In the genomic region with DNA sequence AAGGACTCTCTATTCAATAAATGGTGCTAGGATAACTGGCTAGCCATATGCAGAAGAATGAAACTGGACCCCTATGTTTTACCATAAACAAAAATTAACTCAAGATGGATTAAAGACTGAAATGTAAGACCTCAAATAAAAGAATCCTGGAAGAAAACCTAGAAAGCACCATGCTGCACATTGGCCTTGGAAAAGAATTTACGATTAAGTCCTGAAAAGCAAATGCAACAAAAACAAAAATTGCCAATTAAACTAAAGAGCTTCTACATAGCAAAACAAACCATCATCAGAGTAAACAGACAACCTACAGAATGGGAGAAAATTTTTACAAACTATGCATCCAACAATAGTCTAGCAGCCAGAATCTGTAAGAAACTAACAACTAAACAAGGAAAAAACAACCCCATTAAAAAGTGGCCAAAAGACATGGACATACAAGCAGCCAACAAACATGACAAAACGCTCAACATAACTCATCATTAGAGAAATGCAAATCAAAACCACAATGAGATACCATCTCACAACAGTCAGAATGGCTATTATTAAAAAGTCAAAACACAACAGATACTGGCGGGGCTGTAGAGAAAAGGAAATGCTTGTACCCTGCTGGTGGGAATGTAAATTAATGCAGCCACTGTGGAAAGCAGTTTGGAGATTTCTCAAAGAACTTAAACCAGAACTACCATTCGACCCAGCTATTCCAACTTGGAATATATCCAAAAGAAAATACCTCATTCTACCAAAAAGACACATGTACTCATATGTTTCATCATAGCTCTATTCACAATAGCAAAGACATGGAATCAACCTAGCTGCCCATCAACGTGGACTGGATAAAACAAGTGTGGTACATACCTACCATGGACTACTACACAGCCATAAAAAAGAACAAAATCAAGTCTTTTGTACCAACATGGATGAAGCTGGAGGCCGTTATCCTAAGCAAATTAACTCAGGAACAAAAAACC, we compare ENCODE assay signal across 16 cellular contexts. TPM values are rescaled to one million over a fixed set of nuclear protein-coding genes. Genes with fewer than 3 reads are reported as not detected.
A peak's percentile ranks its signal among the peaks of the same experiment; 100 is the strongest.
DNase-seq lines count a peak whose midpoint lies in the region; ATAC-seq and TF ChIP-seq lines count a peak whose summit lies in the region.
"Had no signal": no experiment of that assay in that cellular context is flagged by ENCODE, and none has a peak within 500 bp of the region (broad histone marks: within the 10 kb centered on the region; RNA-seq: fewer than 3 reads in every experiment).

No MANE protein-coding gene starts in this region.

- WGBS in spleen, 5 donors: 73 to 85% (median 77%) methylated on average over 6 of the region's 6 CpGs

- no peak overlapping the region for H3K27ac Mint-ChIP-seq in glutamatergic neuron (ENCODE audit: unreplicated experiment)
- H3K27ac Mint-ChIP-seq: activated CD8-positive, alpha-beta T cell treated with anti-CD3 and anti-CD28 coated beads, Interleukin-2, amount 10 ng/mL, durations not matched to agents 7 days and 5 days; progenitor cell of endocrine pancreas had no signal

- no peak for TF ChIP-seq POLR2A in spleen (IDR thresholded peaks at IDR 0.05)

- H2AFZ ChIP-seq in MM.1S (ENCODE audit: low read length): no peak overlapping the region

- H3F3A ChIP-seq in MM.1S (ENCODE audit: insufficient read depth, low read length): no peaks in the 10 kb centered on the region; the same call in 1 of the 2 replicates

- H3K4me2 ChIP-seq in MM.1S (ENCODE audit: low read depth, low read length): peak overlapping the region; percentile 50; the same call in 1 of the 2 replicates

- H3K4me3 Mint-ChIP-seq in glutamatergic neuron (ENCODE audit: unreplicated experiment): no peak overlapping the region
- H3K4me3 Mint-ChIP-seq: activated CD8-positive, alpha-beta T cell treated with anti-CD3 and anti-CD28 coated beads, Interleukin-2, amount 10 ng/mL, durations not matched to agents 7 days and 5 days; brain had no signal

- no peaks in the 10 kb centered on the region for H3K36me3 Mint-ChIP-seq in glutamatergic neuron (ENCODE audit: unreplicated experiment)

- H3K27me3 ChIP-seq in MM.1S (replicated peaks; ENCODE audit: insufficient read depth, low read length): no peaks in the 10 kb centered on the region
- no peaks in the 10 kb centered on the region for H3K27me3 ChIP-seq in spleen (replicated peaks in 1 of 7)

- peaks cover 10% of the 10 kb centered on the region for H3K4me1 Mint-ChIP-seq in glutamatergic neuron (ENCODE audit: low read depth, unreplicated experiment)

- H3K27ac ChIP-seq in MM.1S (ENCODE audit: low read length) (peak overlapping the region; percentile 65; the same call in 1 of the 2 replicates), spleen (no peak overlapping the region)
- H3K27ac ChIP-seq: SK-N-MC had no signal

- H3K36me3 ChIP-seq in MM.1S (replicated peaks; ENCODE audit: insufficient read depth, low read length) (no peaks in the 10 kb centered on the region), spleen (peaks cover 0 to 9% (median 0%) of the 10 kb centered on the region in 6 donors)

- DNase-seq in EH (ENCODE audit: low read depth): peak; percentile 82
- DNase-seq in MM.1S: peak; percentile 62
- DNase-seq in fibroblast of gingiva (ENCODE audit: low read depth): peak; percentile 30
- no peak for DNase-seq in spleen
- no peak for DNase-seq in glutamatergic neuron
- DNase-seq: ACHN; activated CD8-positive, alpha-beta T cell treated with anti-CD3 and anti-CD28 coated beads, Interleukin-2, amount 10 ng/mL, durations not matched to agents 7 days and 5 days; activated naive CD4-positive, alpha-beta T cell; effector memory CD4-positive, alpha-beta T cell; NCI-H2171 treated with DMSO at 0.1 percent for 48 hours had no signal

- ATAC-seq in GM19438 (IDR thresholded peaks at IDR 0.05; ENCODE audit: low read depth, unreplicated experiment) (peak; percentile 86), HG02884 (IDR thresholded peaks at IDR 0.05; ENCODE audit: unreplicated experiment) (no peak), HG02852 (IDR thresholded peaks at IDR 0.05; ENCODE audit: unreplicated experiment) (no peak)
- ATAC-seq: activated CD8-positive, alpha-beta T cell treated with anti-CD3 and anti-CD28 coated beads, Interleukin-2, amount 10 ng/mL, durations not matched to agents 7 days and 5 days had no signal

- peaks cover 18% of the 10 kb centered on the region for H3K4me1 ChIP-seq in MM.1S (ENCODE audit: low read length)
- H3K4me1 ChIP-seq in spleen: no peaks in the 10 kb centered on the region

- intact Hi-C loops in spleen (cut with DNase I; ENCODE audit: low total_unique reads): no loop called here

- H3K9ac ChIP-seq in MM.1S (ENCODE audit: low read length): no peak overlapping the region

- H3K9me3 Mint-ChIP-seq in glutamatergic neuron (ENCODE audit: unreplicated experiment): peaks cover 2% of the 10 kb centered on the region
- H3K9me3 Mint-ChIP-seq: brain had no signal

- H3K9me3 ChIP-seq in MM.1S (replicated peaks; ENCODE audit: insufficient read depth, low read length) (no peaks in the 10 kb centered on the region), spleen (no peaks in the 10 kb centered on the region)

- H4K20me1 ChIP-seq in MM.1S (ENCODE audit: insufficient read depth, low read length): no peaks in the 10 kb centered on the region

- peaks cover 36% of the 10 kb centered on the region for H3K79me2 ChIP-seq in MM.1S (ENCODE audit: low read length)

- H3K4me3 ChIP-seq in MM.1S (ENCODE audit: low read length): no peak overlapping the region
- H3K4me3 ChIP-seq in spleen: no peak overlapping the region
- H3K4me3 ChIP-seq: SK-N-MC had no signal

- peak; percentile 37 for TF ChIP-seq CTCF in MM.1S (IDR thresholded peaks at IDR 0.05; ENCODE audit: low read length)
- TF ChIP-seq CTCF in spleen (IDR thresholded peaks at IDR 0.05 in 8 of 11, conservative IDR thresholded peaks at IDR 0.05 in 3 of 11): no peak
- TF ChIP-seq CTCF in glutamatergic neuron (IDR thresholded peaks at IDR 0.05; ENCODE audit: partially characterized antibody, unreplicated experiment): no peak

- no peaks in the 10 kb centered on the region for H3K27me3 Mint-ChIP-seq in glutamatergic neuron (ENCODE audit: unreplicated experiment)
- H3K27me3 Mint-ChIP-seq: brain, progenitor cell of endocrine pancreas had no signal

- no peaks in the 10 kb centered on the region for H3K9me2 ChIP-seq in MM.1S (replicated peaks; ENCODE audit: insufficient read depth, low read length)

RNA-seq across cellular contexts. Expression of a gene that starts 30.6 kb away (rescaled TPM):
- total RNA-seq in spleen: 10 to 100 TPM; 44.1 to 95.3 (median 66.3) TPM
- 10 to 100 TPM; 14.7 to 26.8 (median 19.1) TPM for polyA plus RNA-seq in spleen
- 75.2 TPM for total RNA-seq in glutamatergic neuron (ENCODE audit: unreplicated experiment)

RNA-seq across cellular contexts. Expression of a gene that starts 31.0 kb away (rescaled TPM):
- total RNA-seq in spleen (1 to 10 TPM; 6.1 to 9.9 (median 7.3) TPM), glutamatergic neuron (ENCODE audit: unreplicated experiment) (12.9 TPM)
- polyA plus RNA-seq in spleen: 1 to 10 TPM; 1.6 to 2.7 (median 1.8) TPM
- total RNA-seq: activated CD8-positive, alpha-beta T cell treated with anti-CD3 and anti-CD28 coated beads, Interleukin-2, amount 10 ng/mL, durations not matched to agents 7 days and 5 days had no signal

Comparison
In these comparisons a context has a peak if more than half of its experiments do, and no peak if none do; other contexts are left out.
1. DNase-seq: peak in EH (single experiment), MM.1S (single experiment) and fibroblast of gingiva (single experiment); none in spleen (single experiment) and glutamatergic neuron (single experiment).